In the genomic region with DNA sequence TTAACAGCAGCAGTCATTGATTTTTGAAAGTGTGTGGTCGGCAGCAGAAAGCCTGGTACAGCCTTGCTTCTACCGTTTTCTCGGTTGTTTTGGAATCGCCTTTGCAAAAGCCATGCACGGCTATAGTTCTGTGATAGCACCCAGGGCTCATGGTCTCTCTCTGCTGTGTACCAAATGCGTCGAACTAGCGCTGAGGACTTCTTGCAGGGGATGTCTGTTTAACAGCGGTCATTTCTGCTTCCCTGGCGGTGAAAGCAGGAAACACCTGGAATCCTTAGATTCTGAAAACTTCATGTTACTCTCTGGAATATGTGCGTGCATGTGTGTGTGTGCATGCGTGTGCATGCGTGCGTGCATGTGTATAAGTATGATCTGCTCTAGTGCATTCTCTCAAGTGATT, we compare ENCODE assay signal across 17 cellular contexts. TPM values are rescaled to one million over a fixed set of nuclear protein-coding genes. Genes with fewer than 3 reads are reported as not detected.
DNase-seq lines count a peak whose midpoint lies in the region; TF ChIP-seq lines count a peak whose summit lies in the region.
"Had no signal": no experiment of that assay in that cellular context is flagged by ENCODE, and none has a peak within 500 bp of the region (broad histone marks: within the 10 kb centered on the region; RNA-seq: fewer than 3 reads in every experiment).

No MANE protein-coding gene starts in this region.

- H3K27ac ChIP-seq in BLaER1 treated with 17β-estradiol and CSF1 and Interleukin-3, amounts not matched to agents 10 nM and 100 nM, result no peak overlapping the region
- H3K27ac ChIP-seq in Karpas-422 (ENCODE audit: low read length) (no peak overlapping the region), brain microvascular endothelial cell (no peak overlapping the region), caudate nucleus (ENCODE audit: low read depth, low read length) (no peak overlapping the region)
- H3K27ac ChIP-seq: 22Rv1 had no signal

- no peaks in the 10 kb centered on the region for H3K9me2 ChIP-seq in Karpas-422 (replicated peaks; ENCODE audit: insufficient read depth, low read length)

- in situ Hi-C loops in brain microvascular endothelial cell (cut with HindIII; ENCODE audit: low pct_ligation_motif_present, low sequenced_read_pairs), result no loop called here

- H3K27me3 ChIP-seq in BLaER1 treated with 17β-estradiol and CSF1 and Interleukin-3, amounts not matched to agents 10 nM and 100 nM, result no peaks in the 10 kb centered on the region
- H3K27me3 ChIP-seq in Karpas-422 (ENCODE audit: low read length) (no peaks in the 10 kb centered on the region), brain microvascular endothelial cell (replicated peaks) (no peaks in the 10 kb centered on the region)

- no peak overlapping the region for H3K9ac ChIP-seq in BLaER1 treated with 17β-estradiol and CSF1 and Interleukin-3, amounts not matched to agents 10 nM and 100 nM
- H3K9ac ChIP-seq in Karpas-422 (ENCODE audit: low read length), result no peak overlapping the region

- DNase-seq in DMS53 (lab: John Stamatoyannopoulos, UW) (peak; percentile 18), DMS53 treated with DMSO at 0.1 percent for 48 hours (lab: John Stamatoyannopoulos, UW; ENCODE audit: unreplicated experiment) (no peak), Karpas-422 (peak; percentile 16), dermis blood vessel endothelial cell (peak; percentile 35), brain microvascular endothelial cell (no peak), NCI-H128 (lab: John Stamatoyannopoulos, UW; ENCODE audit: unreplicated experiment) (no peak), caudate nucleus (lab: John Stamatoyannopoulos, UW) (no peak)
- DNase-seq: C1 segment of cervical spinal cord; Calu3; CD4-positive, alpha-beta T cell; DMS 273 treated with DMSO at 0.1 percent for 48 hours; DMS79 treated with DMSO at 0.1 percent for 48 hours; EL; HCEC 1CT; HFFc6 had no signal

- peak overlapping the region in 7 of 11 experiments; percentile 6 to 59 (median 30); a peak in 13 of 22 replicates for H3K4me2 ChIP-seq in BLaER1 treated with 17β-estradiol and CSF1 and Interleukin-3, amounts not matched to agents 10 nM and 100 nM
- no peak overlapping the region for H3K4me2 ChIP-seq in Karpas-422 (ENCODE audit: low read depth, low read length, poor library complexity, severe bottlenecking)

- H3K9me3 ChIP-seq in BLaER1 treated with 17β-estradiol and CSF1 and Interleukin-3, amounts not matched to agents 10 nM and 100 nM (replicated peaks in 1 of 11), result peaks cover 13 to 36% (median 23%) of the 10 kb centered on the region in 11 experiments; a peak in 21 of 22 replicates
- H3K9me3 ChIP-seq in Karpas-422 (ENCODE audit: low read length), result no peaks in the 10 kb centered on the region

- no peak overlapping the region for H3K4me3 ChIP-seq in BLaER1 treated with 17β-estradiol and CSF1 and Interleukin-3, amounts not matched to agents 10 nM and 100 nM
- H3K4me3 ChIP-seq in Karpas-422 (ENCODE audit: low read length) (no peak overlapping the region), brain microvascular endothelial cell (ENCODE audit: low read depth, low read length) (no peak overlapping the region)

- H3K36me3 ChIP-seq in BLaER1 treated with 17β-estradiol and CSF1 and Interleukin-3, amounts not matched to agents 10 nM and 100 nM, result no peaks in the 10 kb centered on the region
- H3K36me3 ChIP-seq in Karpas-422 (ENCODE audit: insufficient read depth, low read length) (no peaks in the 10 kb centered on the region), brain microvascular endothelial cell (replicated peaks) (no peaks in the 10 kb centered on the region)

- H2AFZ ChIP-seq in Karpas-422 (ENCODE audit: low read length), result no peak overlapping the region

- no peak for TF ChIP-seq CTCF in brain microvascular endothelial cell (IDR thresholded peaks at IDR 0.05; ENCODE audit: low read depth, low read length, missing control alignments)

- no peaks in the 10 kb centered on the region for H3K79me2 ChIP-seq in Karpas-422 (ENCODE audit: low read length)

- H4K20me1 ChIP-seq in BLaER1 treated with 17β-estradiol and CSF1 and Interleukin-3, amounts not matched to agents 10 nM and 100 nM, result no peaks in the 10 kb centered on the region
- no peaks in the 10 kb centered on the region for H4K20me1 ChIP-seq in Karpas-422 (ENCODE audit: insufficient read depth, low read depth, low read length)

- peaks cover 0 to 14% (median 9%) of the 10 kb centered on the region in 10 experiments; a peak in 12 of 20 replicates for H3K4me1 ChIP-seq in BLaER1 treated with 17β-estradiol and CSF1 and Interleukin-3, amounts not matched to agents 10 nM and 100 nM
- no peaks in the 10 kb centered on the region for H3K4me1 ChIP-seq in Karpas-422 (ENCODE audit: low read length)

RNA-seq across cellular contexts. Expression of a gene that starts 26.1 kb away (rescaled TPM):
- total RNA-seq in Karpas-422 (2014; rRNA removed; shearing (Covaris generic); ENCODE audit: low replicate concordance), result 15.1 and 21.3 TPM in 2 replicates
- total RNA-seq in dermis blood vessel endothelial cell, result 42.2 and 53.9 TPM in 2 replicates

Comparison
In these comparisons a context has a peak if more than half of its experiments do, and no peak if none do; other contexts are left out.
1. DNase-seq: peak in DMS53 (single experiment), Karpas-422 (single experiment) and dermis blood vessel endothelial cell (single experiment); none in DMS53 treated with DMSO at 0.1 percent for 48 hours (single experiment), brain microvascular endothelial cell (single experiment), NCI-H128 (single experiment) and caudate nucleus (0 of 61).